In genomic region chr16:2686075-2686474, GRCh38 we compare ENCODE assay signal across 8 cellular contexts. TPM values are rescaled to one million over a fixed set of nuclear protein-coding genes. Genes with fewer than 3 reads are reported as not detected.
A peak's percentile ranks its signal among the peaks of the same experiment; 100 is the strongest.
DNase-seq lines count a peak whose midpoint lies in the region; ATAC-seq, FAIRE-seq and TF ChIP-seq lines count a peak whose summit lies in the region.
"Not testable (repeated sequence)": the region's sequence is repeated elsewhere in the genome, so short reads cannot be mapped to it uniquely, and the experiment has no call there.

No MANE protein-coding gene starts in this region.

- POLR2A ChIA-PET in activated B cell treated with CpG ODN at 0.5 μM for 24 hours (lab: Charles Lee), result interaction anchor here (1.4 kb wide), 1 partner anchor 13 kb away, joined by 7 read pairs; no protein-coding TSS in a partner anchor
- POLR2A ChIA-PET in endothelial cell of umbilical vein (lab: Charles Lee), result not testable (repeated sequence)

- not testable (repeated sequence) for H3K27me3 Mint-ChIP-seq in activated B cell treated with CpG ODN at 0.5 μM for 24 hours; stimulated activated memory B cell treated with anti-CD40 and anti-IgM and Interleukin-4, amounts not matched to agents 10 μg/mL and 1 μg/mL and 100 μg/mL, for 72 hours

- ATAC-seq in GM19043 (IDR thresholded peaks at IDR 0.05; ENCODE audit: low read depth, unreplicated experiment) (peak; percentile 38), GM21447 (IDR thresholded peaks at IDR 0.05; ENCODE audit: unreplicated experiment) (peak; percentile 28), HG02763 (IDR thresholded peaks at IDR 0.05; ENCODE audit: unreplicated experiment) (peak; percentile 31), HG03196 (IDR thresholded peaks at IDR 0.05; ENCODE audit: unreplicated experiment) (peak; percentile 20), activated B cell treated with CpG ODN at 0.5 μM for 24 hours (ENCODE audit: low read depth) (peak; percentile 43)
- ATAC-seq in stimulated activated memory B cell treated with anti-CD40 and anti-IgM and Interleukin-4, amounts not matched to agents 10 μg/mL and 1 μg/mL and 100 μg/mL, for 72 hours, result peak; percentile 73

- dilution Hi-C loops in endothelial cell of umbilical vein (cut with MboI; ENCODE audit: extremely low pct_ligation_motif_present, low sequenced_read_pairs), result not testable (repeated sequence)

- H3K27ac Mint-ChIP-seq in activated B cell treated with CpG ODN at 0.5 μM for 24 hours; stimulated activated memory B cell treated with anti-CD40 and anti-IgM and Interleukin-4, amounts not matched to agents 10 μg/mL and 1 μg/mL and 100 μg/mL, for 72 hours: not testable (repeated sequence)

- peaks cover 44% of the 10 kb centered on the region for H3K79me2 ChIP-seq in endothelial cell of umbilical vein (ENCODE audit: control insufficient read depth, insufficient read depth, low read length)

- H3K27ac ChIP-seq in BLaER1; endothelial cell of umbilical vein (ENCODE audit: insufficient read depth, low read depth, low read length): not testable (repeated sequence)

- not testable (repeated sequence) for H3K9me3 ChIP-seq in BLaER1; endothelial cell of umbilical vein (replicated peaks; ENCODE audit: control insufficient read depth, insufficient read depth, low read length)

- H3K36me3 ChIP-seq in BLaER1, result peaks cover 14% of the 10 kb centered on the region
- not testable (repeated sequence) for H3K36me3 ChIP-seq in endothelial cell of umbilical vein (ENCODE audit: control insufficient read depth in 2 of 2, extremely low read depth in 1 of 2, insufficient read depth in 2 of 2, low read length in 2 of 2)

- peak; percentile 15 for FAIRE-seq in endothelial cell of umbilical vein (lab: Jason Lieb, UNC)

- not testable (repeated sequence) for DNase-seq in activated B cell treated with CpG ODN at 0.5 μM for 24 hours; endothelial cell of umbilical vein (ENCODE audit: low read depth, low spot score)

- H3K9me3 Mint-ChIP-seq in activated B cell treated with CpG ODN at 0.5 μM for 24 hours; stimulated activated memory B cell treated with anti-CD40 and anti-IgM and Interleukin-4, amounts not matched to agents 10 μg/mL and 1 μg/mL and 100 μg/mL, for 72 hours: not testable (repeated sequence)

- H3K4me1 ChIP-seq in BLaER1, result peaks cover 64% of the 10 kb centered on the region
- not testable (repeated sequence) for H3K4me1 ChIP-seq in endothelial cell of umbilical vein (ENCODE audit: control insufficient read depth, extremely low read depth, insufficient read depth, low read length)

- TF ChIP-seq CTCF in activated B cell treated with CpG ODN at 0.5 μM for 24 hours (IDR thresholded peaks at IDR 0.05); endothelial cell of umbilical vein (IDR thresholded peaks at IDR 0.05; ENCODE audit: extremely low read depth in 1 of 2, insufficient read depth in 1 of 2, low read depth in 1 of 2, low read length in 2 of 2): not testable (repeated sequence)

- not testable (repeated sequence) for H3K9me1 ChIP-seq in endothelial cell of umbilical vein (replicated peaks; ENCODE audit: control insufficient read depth, extremely low read depth, insufficient read depth, low read length)

- not testable (repeated sequence) for H3K27me3 ChIP-seq in BLaER1; endothelial cell of umbilical vein (ENCODE audit: control insufficient read depth in 2 of 2, insufficient read depth in 2 of 2, low read length in 2 of 2)

- peaks cover 12% of the 10 kb centered on the region for H3K36me3 Mint-ChIP-seq in activated B cell treated with CpG ODN at 0.5 μM for 24 hours (ENCODE audit: low read depth)
- not testable (repeated sequence) for H3K36me3 Mint-ChIP-seq in stimulated activated memory B cell treated with anti-CD40 and anti-IgM and Interleukin-4, amounts not matched to agents 10 μg/mL and 1 μg/mL and 100 μg/mL, for 72 hours

- not testable (repeated sequence) for BruUV-seq in endothelial cell of umbilical vein (replicated peaks; lab: Mats Ljungman, UMichigan)

- not testable (repeated sequence) for H3K9ac ChIP-seq in BLaER1; endothelial cell of umbilical vein (replicated peaks; ENCODE audit: extremely low read depth, insufficient read depth, low read length)

- peaks cover 52% of the 10 kb centered on the region for H4K20me1 ChIP-seq in BLaER1
- not testable (repeated sequence) for H4K20me1 ChIP-seq in endothelial cell of umbilical vein (replicated peaks; ENCODE audit: control insufficient read depth, extremely low read depth, insufficient read depth, low read length)

- H3K4me1 Mint-ChIP-seq in activated B cell treated with CpG ODN at 0.5 μM for 24 hours, result peaks cover 45% of the 10 kb centered on the region
- peaks cover 32% of the 10 kb centered on the region for H3K4me1 Mint-ChIP-seq in stimulated activated memory B cell treated with anti-CD40 and anti-IgM and Interleukin-4, amounts not matched to agents 10 μg/mL and 1 μg/mL and 100 μg/mL, for 72 hours

- not testable (repeated sequence) for H3K4me3 ChIP-seq in BLaER1; endothelial cell of umbilical vein (replicated peaks in 1 of 3; ENCODE audit: insufficient read depth in 1 of 3, low read depth in 1 of 3, low read length in 3 of 3)

- not testable (repeated sequence) for TF ChIP-seq POLR2A in endothelial cell of umbilical vein (IDR thresholded peaks at IDR 0.05; ENCODE audit: low read depth, low read length)

- H3K4me2 ChIP-seq in BLaER1, result peak overlapping the region; percentile 54
- not testable (repeated sequence) for H3K4me2 ChIP-seq in endothelial cell of umbilical vein (ENCODE audit: insufficient read depth, low read length)

- CTCF ChIA-PET in activated B cell treated with CpG ODN at 0.5 μM for 24 hours (lab: Charles Lee); endothelial cell of umbilical vein (lab: Charles Lee): not testable (repeated sequence)

- H3K4me3 Mint-ChIP-seq in activated B cell treated with CpG ODN at 0.5 μM for 24 hours; stimulated activated memory B cell treated with anti-CD40 and anti-IgM and Interleukin-4, amounts not matched to agents 10 μg/mL and 1 μg/mL and 100 μg/mL, for 72 hours: not testable (repeated sequence)

- intact Hi-C loops in activated B cell treated with CpG ODN at 0.5 μM for 24 hours (cut with micrococcal nuclease); endothelial cell of umbilical vein (cut with micrococcal nuclease): not testable (repeated sequence)

- not testable (repeated sequence) for H2AFZ ChIP-seq in endothelial cell of umbilical vein (ENCODE audit: low read depth, low read length)

RNA-seq across cellular contexts. Expression of gene KCTD5, which starts 3.8 kb away (rescaled TPM):
- total RNA-seq in activated B cell treated with CpG ODN at 0.5 μM for 24 hours (30.3 and 31.4 TPM in 2 replicates), endothelial cell of umbilical vein (30.8 and 32.2 TPM in 2 replicates)
- 42.0 and 61.4 TPM in 2 replicates for polyA plus RNA-seq in endothelial cell of umbilical vein
- polyA plus RNA-seq in endothelial cell of umbilical vein (2011; cell fraction: cytosol; rRNA removed), result 34.8 and 53.2 TPM in 2 replicates
- polyA plus RNA-seq in endothelial cell of umbilical vein (2011; cell fraction: nucleus; rRNA removed), result 20.9 and 21.8 TPM in 2 replicates
- polyA plus RNA-seq in endothelial cell of umbilical vein (2012), result 27.4 and 36.9 TPM in 2 replicates
- polyA minus RNA-seq in endothelial cell of umbilical vein, result 19.9 and 20.8 TPM in 2 replicates
- 14.6 TPM for polyA minus RNA-seq in endothelial cell of umbilical vein (2011; cell fraction: cytosol; rRNA and poly(A)+ RNA removed)
- 8.0 and 16.8 TPM in 2 replicates for polyA minus RNA-seq in endothelial cell of umbilical vein (2011; cell fraction: nucleus; rRNA and poly(A)+ RNA removed)

RNA-seq across cellular contexts. Expression of gene PRSS27, which starts 33.9 kb away (rescaled TPM):
- total RNA-seq in activated B cell treated with CpG ODN at 0.5 μM for 24 hours, result 1.5 and 1.8 TPM in 2 replicates
- total RNA-seq in endothelial cell of umbilical vein, result 0.53 and 0.60 TPM in 2 replicates
- polyA plus RNA-seq in endothelial cell of umbilical vein, result 0.33 and 0.53 TPM in 2 replicates
- 0.10 and 0.39 TPM in 2 replicates for polyA plus RNA-seq in endothelial cell of umbilical vein (2011; cell fraction: cytosol; rRNA removed)
- 0.66 and 0.74 TPM in 2 replicates for polyA plus RNA-seq in endothelial cell of umbilical vein (2011; cell fraction: nucleus; rRNA removed)
- 0.23 TPM in 1 of 2 replicates, not detected in the other for polyA plus RNA-seq in endothelial cell of umbilical vein (2012)
- 0.12 TPM in 1 of 2 replicates, not detected in the other for polyA minus RNA-seq in endothelial cell of umbilical vein
- 0.72 TPM for polyA minus RNA-seq in endothelial cell of umbilical vein (2011; cell fraction: cytosol; rRNA and poly(A)+ RNA removed)
- 0.14 and 0.67 TPM in 2 replicates for polyA minus RNA-seq in endothelial cell of umbilical vein (2011; cell fraction: nucleus; rRNA and poly(A)+ RNA removed)

Comparison
In these comparisons a context has a peak if more than half of its experiments do, and no peak if none do; other contexts are left out.
1. ATAC-seq: peak in every context shown above with its lines; median percentile 73 in stimulated activated memory B cell treated with anti-CD40 and anti-IgM and Interleukin-4, amounts not matched to agents 10 μg/mL and 1 μg/mL and 100 μg/mL, for 72 hours; 43 in activated B cell treated with CpG ODN at 0.5 μM for 24 hours; 38 in GM19043; 31 in HG02763; 28 in GM21447; 20 in HG03196.